7 cellular contexts compared by ENCODE assay signal in genomic region chr17:21665935-21666493, GRCh38. TPM values are rescaled to one million over a fixed set of nuclear protein-coding genes. Genes with fewer than 3 reads are reported as not detected.
"Had no signal": no experiment of that assay in that cellular context is flagged by ENCODE, and none has a peak within 500 bp of the region (broad histone marks: within the 10 kb centered on the region; RNA-seq: fewer than 3 reads in every experiment).

No MANE protein-coding gene starts in this region.

RNA-seq across cellular contexts. Expression of gene KCNJ18, which starts 26.3 kb away (rescaled TPM):
- total RNA-seq: HT-29, NCI-H460, PC-9, Peyer's patch, Right ventricle myocardium inferior, RPMI7951, SJCRH30 had no signal
